Comparison of ENCODE assay signal across 19 cellular contexts in the genomic region with DNA sequence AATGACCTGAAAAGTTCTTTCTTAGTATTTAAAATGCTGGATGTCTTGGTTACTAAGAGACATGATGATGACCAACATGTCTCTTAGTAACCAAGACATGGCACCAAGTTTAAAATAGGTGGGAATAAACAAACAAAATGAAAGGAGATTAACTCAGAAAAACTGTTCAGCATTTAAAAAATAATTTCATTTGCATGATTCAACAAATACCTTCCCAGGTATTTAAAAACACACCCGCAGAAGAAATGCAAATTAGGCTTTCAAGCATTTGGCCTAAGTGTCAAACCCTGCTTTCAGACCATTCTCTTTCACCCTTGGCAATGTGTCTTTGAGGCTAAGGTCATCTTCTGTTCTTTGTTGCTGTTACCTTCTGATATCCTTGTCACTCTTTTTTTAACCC.
DNase-seq lines count a peak whose midpoint lies in the region; ATAC-seq and TF ChIP-seq lines count a peak whose summit lies in the region.
"Had no signal": no experiment of that assay in that cellular context is flagged by ENCODE, and none has a peak within 500 bp of the region (broad histone marks: within the 10 kb centered on the region; RNA-seq: fewer than 3 reads in every experiment).

No MANE protein-coding gene starts in this region.

- intact Hi-C loops in spleen (cut with DNase I; ENCODE audit: low total_unique reads) = no loop called here
- intact Hi-C loops in left lung (cut with DNase I) = no loop called here

- no peak for ATAC-seq in activated T-cell treated with anti-CD3 and anti-CD28 coated beads, Interleukin-2, amount 50 U/mL, for 72 hours (replicated peaks in 1 of 2)
- no peak for ATAC-seq in activated T-cell treated with anti-CD3 and anti-CD28 coated beads, Interleukin-2, amount 50 U/mL, for 4 hours
- ATAC-seq in central memory CD8-positive, alpha-beta T cell (replicated peaks; ENCODE audit: extremely low read depth, poor library complexity, severe bottlenecking) = no peak
- ATAC-seq in omental fat pad (ENCODE audit: low FRiP score) (no peak), left lung (no peak)
- ATAC-seq: A549 had no signal

- peaks cover 2 to 4% of the 10 kb centered on the region in 2 donors for H3K36me3 Mint-ChIP-seq in activated T-cell treated with anti-CD3 and anti-CD28 coated beads, Interleukin-2, amount 50 U/mL, for 72 hours (ENCODE audit: insufficient read depth in 2 of 2)
- peaks cover 24% of the 10 kb centered on the region for H3K36me3 Mint-ChIP-seq in activated T-cell treated with anti-CD3 and anti-CD28 coated beads, Interleukin-2, amount 50 U/mL, for 4 hours (ENCODE audit: insufficient read depth)
- peaks cover 9% of the 10 kb centered on the region for H3K36me3 Mint-ChIP-seq in central memory CD8-positive, alpha-beta T cell (ENCODE audit: insufficient read depth)
- H3K36me3 Mint-ChIP-seq: mesothelial cell of epicardium had no signal

- TF ChIP-seq CTCF in HL-60 (IDR thresholded peaks at IDR 0.05; ENCODE audit: insufficient read depth, low read length) (no peak), spleen (IDR thresholded peaks at IDR 0.05 in 8 of 11, conservative IDR thresholded peaks at IDR 0.05 in 3 of 11) (no peak), omental fat pad (IDR thresholded peaks at IDR 0.05) (no peak), left lung (IDR thresholded peaks at IDR 0.05) (no peak)

- H3K36me3 ChIP-seq in spleen (peaks cover 0 to 29% (median 3%) of the 10 kb centered on the region in 6 donors), left lung (no peaks in the 10 kb centered on the region)
- H3K36me3 ChIP-seq: ascending aorta, SJCRH30 had no signal

- 56 to 78% (median 74%) methylated on average over 1 of the region's 1 CpG for WGBS in spleen, 5 donors

- peak overlapping the region; percentile 35 for H3K27ac Mint-ChIP-seq in activated T-cell treated with anti-CD3 and anti-CD28 coated beads, Interleukin-2, amount 50 U/mL, for 72 hours
- H3K27ac Mint-ChIP-seq in central memory CD8-positive, alpha-beta T cell (ENCODE audit: low read depth) = peak overlapping the region; percentile 72
- H3K27ac Mint-ChIP-seq: mesothelial cell of epicardium had no signal

- no peak for DNase-seq in activated T-cell treated with anti-CD3 and anti-CD28 coated beads, Interleukin-2, amount 50 U/mL, for 72 hours
- DNase-seq in activated T-cell treated with anti-CD3 and anti-CD28 coated beads, Interleukin-2, amount 50 U/mL, for 4 hours = no peak
- DNase-seq in HL-60 (ENCODE audit: low read depth in 1 of 2, low spot score in 1 of 2) = no peak
- no peak for DNase-seq in central memory CD8-positive, alpha-beta T cell (ENCODE audit: low spot score in 2 of 2)
- no peak for DNase-seq in spleen
- DNase-seq in omental fat pad (ENCODE audit: low spot score) = no peak
- DNase-seq in NCI-H1694 treated with DMSO at 0.1 percent for 48 hours (lab: John Stamatoyannopoulos, UW) = no peak
- DNase-seq in left lung = no peak
- DNase-seq: activated CD4-positive, alpha-beta T cell treated with anti-CD3 and anti-CD28 coated beads for 48 hours; GDM1; NCI-H1694; NCI-H510A; SJCRH30; small intestine; stimulated activated naive CD4-positive, alpha-beta T cell had no signal

- H3K27me3 ChIP-seq in HL-60 (ENCODE audit: insufficient read depth, poor library complexity, severe bottlenecking) (no peaks in the 10 kb centered on the region), spleen (replicated peaks in 1 of 7) (no peaks in the 10 kb centered on the region), left lung (no peaks in the 10 kb centered on the region)
- H3K27me3 ChIP-seq: ascending aorta, SJCRH30 had no signal

- H3K9me3 ChIP-seq in spleen (no peaks in the 10 kb centered on the region), left lung (no peaks in the 10 kb centered on the region)
- H3K9me3 ChIP-seq: A549, ascending aorta, SJCRH30 had no signal

- no peak for TF ChIP-seq POLR2A in spleen (IDR thresholded peaks at IDR 0.05)

- H3K4me1 Mint-ChIP-seq in activated T-cell treated with anti-CD3 and anti-CD28 coated beads, Interleukin-2, amount 50 U/mL, for 72 hours (ENCODE audit: low read depth) = peaks cover 69% of the 10 kb centered on the region
- H3K4me1 Mint-ChIP-seq in activated T-cell treated with anti-CD3 and anti-CD28 coated beads, Interleukin-2, amount 50 U/mL, for 4 hours (ENCODE audit: low read depth) = peaks cover 80% of the 10 kb centered on the region
- peaks cover 82% of the 10 kb centered on the region for H3K4me1 Mint-ChIP-seq in central memory CD8-positive, alpha-beta T cell

- H3K4me1 ChIP-seq in spleen (peaks cover 29 to 100% (median 85%) of the 10 kb centered on the region in 6 donors), left lung (peaks cover 9 to 97% of the 10 kb centered on the region in 2 donors)

- H3K27ac ChIP-seq in HL-60 (replicated peaks) (peak overlapping the region; percentile 35), spleen (peak overlapping the region in 7 of 8 donors; percentile 49 to 97 (median 55)), left lung (peak overlapping the region in 1 of 2 donors; percentile 96)
- H3K27ac ChIP-seq: A549, ascending aorta, coronary artery, SJCRH30 had no signal

- no peaks in the 10 kb centered on the region for H3K27me3 Mint-ChIP-seq in activated T-cell treated with anti-CD3 and anti-CD28 coated beads, Interleukin-2, amount 50 U/mL, for 72 hours (ENCODE audit: low read depth)
- H3K27me3 Mint-ChIP-seq in activated T-cell treated with anti-CD3 and anti-CD28 coated beads, Interleukin-2, amount 50 U/mL, for 4 hours (ENCODE audit: low read depth) = no peaks in the 10 kb centered on the region
- no peaks in the 10 kb centered on the region for H3K27me3 Mint-ChIP-seq in central memory CD8-positive, alpha-beta T cell

- H3K4me3 Mint-ChIP-seq in activated T-cell treated with anti-CD3 and anti-CD28 coated beads, Interleukin-2, amount 50 U/mL, for 72 hours = no peak overlapping the region
- H3K4me3 Mint-ChIP-seq in activated T-cell treated with anti-CD3 and anti-CD28 coated beads, Interleukin-2, amount 50 U/mL, for 4 hours = no peak overlapping the region
- no peak overlapping the region for H3K4me3 Mint-ChIP-seq in central memory CD8-positive, alpha-beta T cell
- H3K4me3 Mint-ChIP-seq: mesothelial cell of epicardium had no signal

- peaks cover 0 to 5% of the 10 kb centered on the region in 2 donors for H3K9me3 Mint-ChIP-seq in activated T-cell treated with anti-CD3 and anti-CD28 coated beads, Interleukin-2, amount 50 U/mL, for 72 hours
- no peaks in the 10 kb centered on the region for H3K9me3 Mint-ChIP-seq in activated T-cell treated with anti-CD3 and anti-CD28 coated beads, Interleukin-2, amount 50 U/mL, for 4 hours
- no peaks in the 10 kb centered on the region for H3K9me3 Mint-ChIP-seq in central memory CD8-positive, alpha-beta T cell
- H3K9me3 Mint-ChIP-seq: mesothelial cell of epicardium had no signal

- H3K4me3 ChIP-seq in HL-60 (replicated peaks; ENCODE audit: insufficient read depth, low read length) = no peak overlapping the region
- no peak overlapping the region for H3K4me3 ChIP-seq in spleen
- no peak overlapping the region for H3K4me3 ChIP-seq in left lung
- H3K4me3 ChIP-seq: A549, ascending aorta, coronary artery, SJCRH30 had no signal
